ENCODE assay signal across 19 cellular contexts in the genomic region with DNA sequence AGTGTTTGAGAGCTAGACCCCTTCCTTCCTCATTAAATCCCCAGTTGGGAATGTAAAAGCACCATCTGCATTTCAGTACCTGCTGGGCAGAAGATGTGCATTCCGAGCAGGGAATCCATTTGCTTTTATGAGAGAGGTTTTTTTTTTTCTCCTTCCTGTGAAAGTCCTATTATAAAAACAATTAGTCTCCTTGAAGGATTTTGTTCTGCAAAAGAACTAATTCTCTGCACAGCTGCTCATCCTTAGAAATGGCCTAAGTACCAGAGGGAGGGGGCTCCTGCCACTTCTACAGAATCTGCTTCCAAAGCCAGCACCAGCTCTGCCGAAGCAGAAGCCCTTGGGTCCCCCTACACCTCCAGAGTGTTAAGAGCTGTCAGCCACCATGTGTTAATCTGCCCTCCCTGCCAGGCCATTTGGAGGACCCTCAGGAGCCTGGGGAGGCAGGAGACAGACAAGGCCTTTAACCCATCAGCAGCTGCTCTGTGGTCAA. TPM values are rescaled to one million over a fixed set of nuclear protein-coding genes. Genes with fewer than 3 reads are reported as not detected.
DNase-seq lines count a peak whose midpoint lies in the region; ATAC-seq and TF ChIP-seq lines count a peak whose summit lies in the region.
"Had no signal": no experiment of that assay in that cellular context is flagged by ENCODE, and none has a peak within 500 bp of the region (broad histone marks: within the 10 kb centered on the region; RNA-seq: fewer than 3 reads in every experiment).

No MANE protein-coding gene starts in this region.

- H3K36me3 Mint-ChIP-seq in endodermal cell (ENCODE audit: low read depth) = no peaks in the 10 kb centered on the region
- no peaks in the 10 kb centered on the region for H3K36me3 Mint-ChIP-seq in activated CD8-positive, alpha-beta T cell treated with anti-CD3 and anti-CD28 coated beads for 36 hours (ENCODE audit: low read depth)
- no peaks in the 10 kb centered on the region for H3K36me3 Mint-ChIP-seq in activated naive CD4-positive, alpha-beta T cell treated with anti-CD3 and anti-CD28 coated beads for 36 hours (ENCODE audit: low read depth)
- H3K36me3 Mint-ChIP-seq: CD4-positive, alpha-beta memory T cell had no signal

- H3K4me1 ChIP-seq in HAP-1 = peaks cover 11% of the 10 kb centered on the region
- no peaks in the 10 kb centered on the region for H3K4me1 ChIP-seq in endodermal cell (ENCODE audit: control insufficient read depth, insufficient read depth, low read length)
- H3K4me1 ChIP-seq in spleen = no peaks in the 10 kb centered on the region
- H3K4me1 ChIP-seq: BE2C had no signal

- DNase-seq in HAP-1 (ENCODE audit: low spot score in 2 of 2) (peak; percentile 42 to 46), NCI-H69 (lab: John Stamatoyannopoulos, UW) (peak; percentile 39), endodermal cell (peak; percentile 84), Right ventricle myocardium inferior (ENCODE audit: missing footprints) (no peak), spleen (no peak)
- DNase-seq in activated CD8-positive, alpha-beta T cell treated with anti-CD3 and anti-CD28 coated beads for 36 hours = no peak
- no peak for DNase-seq in activated naive CD4-positive, alpha-beta T cell treated with anti-CD3 and anti-CD28 coated beads for 36 hours
- DNase-seq: BE2C; CD4-positive, alpha-beta memory T cell; DMS79 treated with DMSO at 0.1 percent for 48 hours; GDM1; KBM-7; NCI-H1048; NCI-H1694; NCI-H2107; NCI-H510A had no signal

- no peaks in the 10 kb centered on the region for H4K20me1 ChIP-seq in neural cell (ENCODE audit: insufficient read depth)

- no peak for TF ChIP-seq POLR2A in spleen (IDR thresholded peaks at IDR 0.05)

- H3K79me2 ChIP-seq in neural cell (replicated peaks; ENCODE audit: insufficient read depth, low read length) = no peaks in the 10 kb centered on the region

- TF ChIP-seq CTCF in endodermal cell (conservative IDR thresholded peaks at IDR 0.05) (no peak), neural cell (IDR thresholded peaks at IDR 0.05; ENCODE audit: poor library complexity, severe bottlenecking) (no peak), spleen (IDR thresholded peaks at IDR 0.05 in 8 of 11, conservative IDR thresholded peaks at IDR 0.05 in 3 of 11) (no peak)
- no peak for TF ChIP-seq CTCF in activated CD8-positive, alpha-beta T cell treated with anti-CD3 and anti-CD28 coated beads for 36 hours (IDR thresholded peaks at IDR 0.05)

- H3F3A ChIP-seq in neural cell (ENCODE audit: insufficient read depth, low read length, poor library complexity, severe bottlenecking) = no peaks in the 10 kb centered on the region

- peaks cover 2% of the 10 kb centered on the region for H3K27me3 Mint-ChIP-seq in endodermal cell (ENCODE audit: insufficient read depth)
- no peaks in the 10 kb centered on the region for H3K27me3 Mint-ChIP-seq in activated CD8-positive, alpha-beta T cell treated with anti-CD3 and anti-CD28 coated beads for 36 hours
- H3K27me3 Mint-ChIP-seq in activated naive CD4-positive, alpha-beta T cell treated with anti-CD3 and anti-CD28 coated beads for 36 hours (ENCODE audit: low read depth) = no peaks in the 10 kb centered on the region

- H3K4me3 Mint-ChIP-seq in endodermal cell = no peak overlapping the region
- no peak overlapping the region for H3K4me3 Mint-ChIP-seq in activated CD8-positive, alpha-beta T cell treated with anti-CD3 and anti-CD28 coated beads for 36 hours
- no peak overlapping the region for H3K4me3 Mint-ChIP-seq in activated naive CD4-positive, alpha-beta T cell treated with anti-CD3 and anti-CD28 coated beads for 36 hours
- H3K4me3 Mint-ChIP-seq: CD4-positive, alpha-beta memory T cell had no signal

- no peak for ATAC-seq in activated CD8-positive, alpha-beta T cell treated with anti-CD3 and anti-CD28 coated beads for 36 hours
- ATAC-seq in Right ventricle myocardium inferior = no peak

- TF ChIP-seq RAD21 in neural cell (conservative IDR thresholded peaks at IDR 0.05) = no peak

- CTCF ChIA-PET in activated CD8-positive, alpha-beta T cell treated with anti-CD3 and anti-CD28 coated beads for 36 hours (lab: Charles Lee) = interaction anchor here (1.4 to 3.0 kb wide), 3 partner anchors 10 to 495 kb away, joined by 6 to 15 read pairs (median 6); no protein-coding TSS in a partner anchor
- CTCF ChIA-PET in activated naive CD4-positive, alpha-beta T cell treated with anti-CD3 and anti-CD28 coated beads for 36 hours (lab: Charles Lee) = interaction anchor here (0.6 to 1.4 kb wide), 3 partner anchors 14 to 166 kb away, joined by 3 to 4 read pairs (median 3); no protein-coding TSS in a partner anchor

- peak; percentile 10 for TF ChIP-seq EP300 in neural cell (conservative IDR thresholded peaks at IDR 0.05; ENCODE audit: poor library complexity, severe bottlenecking)

- no peak overlapping the region for H3K4me2 ChIP-seq in neural cell (ENCODE audit: low read length)

- H3K27ac Mint-ChIP-seq in endodermal cell = peak overlapping the region; percentile 24
- H3K27ac Mint-ChIP-seq in activated CD8-positive, alpha-beta T cell treated with anti-CD3 and anti-CD28 coated beads for 36 hours = no peak overlapping the region
- H3K27ac Mint-ChIP-seq in activated naive CD4-positive, alpha-beta T cell treated with anti-CD3 and anti-CD28 coated beads for 36 hours = no peak overlapping the region
- H3K27ac Mint-ChIP-seq: CD4-positive, alpha-beta memory T cell had no signal

- H3K9me2 ChIP-seq in neural cell (ENCODE audit: insufficient read depth, low read length) = no peaks in the 10 kb centered on the region

- H3K27me3 ChIP-seq in HAP-1 (ENCODE audit: low read depth) (no peaks in the 10 kb centered on the region), endodermal cell (ENCODE audit: control insufficient read depth, insufficient read depth, low read length, poor library complexity, severe bottlenecking) (no peaks in the 10 kb centered on the region), neural cell (ENCODE audit: insufficient read depth, low read depth, low read length) (no peaks in the 10 kb centered on the region), spleen (replicated peaks in 1 of 7) (no peaks in the 10 kb centered on the region)
- H3K27me3 ChIP-seq: BE2C had no signal

- no peaks in the 10 kb centered on the region for H3K9me3 Mint-ChIP-seq in endodermal cell
- no peaks in the 10 kb centered on the region for H3K9me3 Mint-ChIP-seq in activated CD8-positive, alpha-beta T cell treated with anti-CD3 and anti-CD28 coated beads for 36 hours
- no peaks in the 10 kb centered on the region for H3K9me3 Mint-ChIP-seq in activated naive CD4-positive, alpha-beta T cell treated with anti-CD3 and anti-CD28 coated beads for 36 hours
- H3K9me3 Mint-ChIP-seq: CD4-positive, alpha-beta memory T cell had no signal

- no peaks in the 10 kb centered on the region for H3K9me3 ChIP-seq in HAP-1
- no peaks in the 10 kb centered on the region for H3K9me3 ChIP-seq in endodermal cell (ENCODE audit: control insufficient read depth, low read length)
- H3K9me3 ChIP-seq in neural cell (ENCODE audit: low read length) = no peaks in the 10 kb centered on the region
- no peaks in the 10 kb centered on the region for H3K9me3 ChIP-seq in spleen
- H3K9me3 ChIP-seq: BE2C had no signal

- peaks cover 4% of the 10 kb centered on the region for H3K4me1 Mint-ChIP-seq in endodermal cell
- H3K4me1 Mint-ChIP-seq in activated CD8-positive, alpha-beta T cell treated with anti-CD3 and anti-CD28 coated beads for 36 hours (ENCODE audit: low read depth) = no peaks in the 10 kb centered on the region
- no peaks in the 10 kb centered on the region for H3K4me1 Mint-ChIP-seq in activated naive CD4-positive, alpha-beta T cell treated with anti-CD3 and anti-CD28 coated beads for 36 hours (ENCODE audit: low read depth)
- H3K4me1 Mint-ChIP-seq: CD4-positive, alpha-beta memory T cell had no signal

- intact Hi-C loops in activated CD8-positive, alpha-beta T cell treated with anti-CD3 and anti-CD28 coated beads for 36 hours (cut with micrococcal nuclease) = no loop called here
- intact Hi-C loops in Right ventricle myocardium inferior (cut with DNase I) (no loop called here), spleen (cut with DNase I; ENCODE audit: low total_unique reads) (no loop called here)
- intact Hi-C loops in activated naive CD4-positive, alpha-beta T cell treated with anti-CD3 and anti-CD28 coated beads for 36 hours (cut with micrococcal nuclease) = no loop called here

- H2AFZ ChIP-seq in neural cell (ENCODE audit: low read depth, low read length) = no peak overlapping the region

- H3K4me3 ChIP-seq in HAP-1 (no peak overlapping the region), endodermal cell (ENCODE audit: low read length) (no peak overlapping the region), neural cell (ENCODE audit: low read length) (no peak overlapping the region), spleen (no peak overlapping the region)

- H3K36me3 ChIP-seq in HAP-1 (replicated peaks) (no peaks in the 10 kb centered on the region), endodermal cell (ENCODE audit: control insufficient read depth, insufficient read depth, low read length) (no peaks in the 10 kb centered on the region), neural cell (ENCODE audit: insufficient read depth, low read length) (no peaks in the 10 kb centered on the region), spleen (no peaks in the 10 kb centered on the region)
- H3K36me3 ChIP-seq: BE2C had no signal

- in situ Hi-C loops in HAP-1 (cut with MboI; ENCODE audit: low sequenced_read_pairs) = no loop called here

- POLR2A ChIA-PET in activated CD8-positive, alpha-beta T cell treated with anti-CD3 and anti-CD28 coated beads for 36 hours (lab: Charles Lee) = interaction anchor here (1.1 kb wide), 1 partner anchor 10 kb away, joined by 3 read pairs; no protein-coding TSS in a partner anchor

- H3K27ac ChIP-seq in endodermal cell (ENCODE audit: low read depth, low read length) = no peak overlapping the region
- H3K27ac ChIP-seq in neural cell (ENCODE audit: low read length) = no peak overlapping the region
- no peak overlapping the region for H3K27ac ChIP-seq in spleen

- no peak overlapping the region for H3K9ac ChIP-seq in endodermal cell (ENCODE audit: extremely low read depth, low read length, poor library complexity, severe bottlenecking)
- no peak overlapping the region for H3K9ac ChIP-seq in neural cell (ENCODE audit: low read length)

- WGBS in endodermal cell (ENCODE audit: insufficient coverage in 1 of 2, insufficient read length in 1 of 2), 2 experiments = 72% methylated on average over 2 of the region's 2 CpGs; no CpG with 5 or more reads in 1 of the 2 experiments
- WGBS in spleen, 5 donors = 71 to 83% (median 83%) methylated on average over 2 of the region's 2 CpGs

TF ChIP-seq in neural cell, 6 proteins besides CTCF, POLR2A, EP300 and RAD21 (continues in another document):
- TF ChIP-seq SMC3 (conservative IDR thresholded peaks at IDR 0.05; ENCODE audit: poor library complexity) = no peak
- TF ChIP-seq POLR2AphosphoS5 (IDR thresholded peaks at IDR 0.05) = no peak

RNA-seq across cellular contexts. Expression of gene SERPINE3, which starts 36.4 kb away (rescaled TPM):
- under 1 TPM in 1 of 2 donors, not detected in 1; 0.89 TPM for total RNA-seq in endodermal cell
- polyA plus RNA-seq in endodermal cell (2013, experiment 1 of 2) = not detected
- not detected for polyA plus RNA-seq in endodermal cell (2013, experiment 2 of 2)
- not detected in 2 replicates for polyA plus RNA-seq in neural cell
- not detected in 2 replicates for polyA minus RNA-seq in neural cell
- not detected for total RNA-seq in activated CD8-positive, alpha-beta T cell treated with anti-CD3 and anti-CD28 coated beads for 36 hours
- total RNA-seq in Right ventricle myocardium inferior = not detected
- total RNA-seq in activated naive CD4-positive, alpha-beta T cell treated with anti-CD3 and anti-CD28 coated beads for 36 hours = not detected
- under 1 TPM in 1 of 7 donors, not detected in 6; 0.38 TPM for total RNA-seq in spleen
- polyA plus RNA-seq in spleen = not detected
- total RNA-seq: CD4-positive, alpha-beta memory T cell; HT1080; M059J had no signal
- polyA plus RNA-seq: CD4-positive, alpha-beta memory T cell had no signal

Comparison
In these comparisons a context has a peak if more than half of its experiments do, and no peak if none do; other contexts are left out.
1. DNase-seq: peak in HAP-1 (2 of 2), NCI-H69 (single experiment) and endodermal cell (single experiment); none in activated CD8-positive, alpha-beta T cell treated with anti-CD3 and anti-CD28 coated beads for 36 hours (single experiment), Right ventricle myocardium inferior (single experiment), activated naive CD4-positive, alpha-beta T cell treated with anti-CD3 and anti-CD28 coated beads for 36 hours (single experiment) and spleen (single experiment).